ENCODE assay signal across 8 cellular contexts in genomic region chr4:40672528-40673522, GRCh38. TPM values are rescaled to one million over a fixed set of nuclear protein-coding genes. Genes with fewer than 3 reads are reported as not detected.
DNase-seq lines count a peak whose midpoint lies in the region; ATAC-seq and TF ChIP-seq lines count a peak whose summit lies in the region.

No MANE protein-coding gene starts in this region.

- H3K4me1 ChIP-seq in NT2/D1 (ENCODE audit: insufficient read depth, insufficient read length) (peaks cover 3% of the 10 kb centered on the region), iPS-20b (ENCODE audit: insufficient read depth, low read length) (peaks cover 10% of the 10 kb centered on the region), gastroesophageal sphincter (no peaks in the 10 kb centered on the region)

- H3K27ac ChIP-seq in iPS-20b (ENCODE audit: low read length) (peak overlapping the region; percentile 10), gastroesophageal sphincter (no peak overlapping the region)

- ATAC-seq in GM18870 (IDR thresholded peaks at IDR 0.05; ENCODE audit: unreplicated experiment) (peak; percentile 84), HG03060 (IDR thresholded peaks at IDR 0.05; ENCODE audit: low read depth, unreplicated experiment) (peak; percentile 89), gastroesophageal sphincter (no peak)

- TF ChIP-seq POLR2A in gastroesophageal sphincter (IDR thresholded peaks at IDR 0.05): no peak

- peak overlapping the region; percentile 68 for H3K27ac Mint-ChIP-seq in activated naive CD4-positive, alpha-beta T cell treated with anti-CD3 and anti-CD28 coated beads, Interleukin-2, amount 50 U/mL, for 24 hours

- H3K9ac ChIP-seq in NT2/D1 (ENCODE audit: insufficient read length, low read depth) (peak overlapping the region; percentile 59), iPS-20b (ENCODE audit: low read depth, low read length) (peak overlapping the region; percentile 22; the same call in 1 of the 2 replicates)

- no peaks in the 10 kb centered on the region for H3K9me3 Mint-ChIP-seq in activated naive CD4-positive, alpha-beta T cell treated with anti-CD3 and anti-CD28 coated beads, Interleukin-2, amount 50 U/mL, for 24 hours

- peaks cover 20% of the 10 kb centered on the region for H3K4me1 Mint-ChIP-seq in activated naive CD4-positive, alpha-beta T cell treated with anti-CD3 and anti-CD28 coated beads, Interleukin-2, amount 50 U/mL, for 24 hours

- no peak for TF ChIP-seq CTCF in gastroesophageal sphincter (IDR thresholded peaks at IDR 0.05)

- no peaks in the 10 kb centered on the region for H3K27me3 Mint-ChIP-seq in activated naive CD4-positive, alpha-beta T cell treated with anti-CD3 and anti-CD28 coated beads, Interleukin-2, amount 50 U/mL, for 24 hours

- no peak for TF ChIP-seq EP300 in gastroesophageal sphincter (IDR thresholded peaks at IDR 0.05)

- H3K36me3 ChIP-seq in NT2/D1 (ENCODE audit: insufficient read depth, insufficient read length, low read length): no peaks in the 10 kb centered on the region
- no peaks in the 10 kb centered on the region for H3K36me3 ChIP-seq in iPS-20b (ENCODE audit: insufficient read depth, low read depth, low read length)
- no peaks in the 10 kb centered on the region for H3K36me3 ChIP-seq in gastroesophageal sphincter

- H3K4me3 Mint-ChIP-seq in activated naive CD4-positive, alpha-beta T cell treated with anti-CD3 and anti-CD28 coated beads, Interleukin-2, amount 50 U/mL, for 24 hours: no peak overlapping the region

- H3K27me3 ChIP-seq in NT2/D1 (ENCODE audit: insufficient read depth, insufficient read length) (no peaks in the 10 kb centered on the region), iPS-20b (ENCODE audit: insufficient read depth, low read length) (no peaks in the 10 kb centered on the region), gastroesophageal sphincter (peaks cover 3% of the 10 kb centered on the region)

- H3K4me3 ChIP-seq in NT2/D1 (ENCODE audit: insufficient read length, low read depth): no peak overlapping the region
- peak overlapping the region; percentile 16 for H3K4me3 ChIP-seq in iPS-20b (ENCODE audit: low read length)
- H3K4me3 ChIP-seq in gastroesophageal sphincter: no peak overlapping the region

- H3K9me3 ChIP-seq in NT2/D1 (ENCODE audit: insufficient read depth, low read length) (no peaks in the 10 kb centered on the region), iPS-20b (ENCODE audit: insufficient read depth, low read depth, low read length) (no peaks in the 10 kb centered on the region), gastroesophageal sphincter (no peaks in the 10 kb centered on the region)

- WGBS in gastroesophageal sphincter (ENCODE audit: low coverage in 1 of 2), 2 donors: 51 to 54% methylated on average over 3 to 15 of the region's 15 CpGs

- no peaks in the 10 kb centered on the region for H3K36me3 Mint-ChIP-seq in activated naive CD4-positive, alpha-beta T cell treated with anti-CD3 and anti-CD28 coated beads, Interleukin-2, amount 50 U/mL, for 24 hours

- DNase-seq in AML-193 (lab: John Stamatoyannopoulos, UW): peak; percentile 90 to 91
- no peak for DNase-seq in NT2/D1 (ENCODE audit: low read depth, low spot score)
- DNase-seq in stimulated activated CD4-positive, alpha-beta T cell treated with anti-CD3 and anti-CD28 coated beads, Interleukin-4, amount 100 ng/mL, for 24 hours: peak; percentile 67

RNA-seq across cellular contexts. Expression of gene RBM47, which starts 43.2 kb away (rescaled TPM):
- 10 to 100 TPM in 3 of 4 donors, 1 to 10 TPM in 1; 9.1 to 36.9 (median 26.4) TPM for total RNA-seq in gastroesophageal sphincter
